ENCODE assay signal across 8 cellular contexts in the genomic region with DNA sequence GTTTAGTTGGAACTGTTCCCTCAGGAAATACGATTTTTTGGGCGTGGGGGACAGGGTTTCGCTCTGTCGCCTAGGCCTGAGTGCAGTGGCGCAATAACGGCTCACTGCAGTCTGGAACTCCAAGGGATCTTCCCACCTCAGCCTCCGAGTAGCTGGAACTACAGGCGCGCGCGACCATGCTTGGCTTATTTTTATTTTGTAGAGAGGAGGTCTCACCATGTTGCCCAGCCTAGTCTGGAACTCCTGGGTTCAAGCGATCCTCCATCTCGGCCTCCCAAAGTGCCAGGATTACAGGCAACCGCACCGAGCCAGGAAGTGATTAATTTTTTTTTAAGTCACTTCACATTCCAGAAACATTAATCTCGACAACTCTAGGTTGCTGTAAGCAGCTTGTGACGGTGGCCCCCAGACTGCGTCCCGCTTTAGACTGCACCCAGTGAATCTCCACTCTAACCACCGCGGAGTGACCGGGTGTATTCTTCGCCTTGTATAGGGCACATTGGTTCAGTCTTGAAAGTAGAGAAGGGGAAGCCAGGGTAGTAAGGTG. TPM values are rescaled to one million over a fixed set of nuclear protein-coding genes. Genes with fewer than 3 reads are reported as not detected.
A peak's percentile ranks its signal among the peaks of the same experiment; 100 is the strongest.
DNase-seq lines count a peak whose midpoint lies in the region; ATAC-seq, FAIRE-seq and TF ChIP-seq lines count a peak whose summit lies in the region.

No MANE protein-coding gene starts in this region.

- H3K27me3 Mint-ChIP-seq in CD8-positive, alpha-beta T cell (ENCODE audit: low read depth) = no peaks in the 10 kb centered on the region
- H3K27me3 Mint-ChIP-seq in stimulated activated naive CD8-positive, alpha-beta T cell treated with anti-CD3 and anti-CD28 coated beads, Interleukin-15, amount 100 ng/mL, for 72 hours = no peaks in the 10 kb centered on the region

- H3K27ac ChIP-seq in CD8-positive, alpha-beta T cell (ENCODE audit: low read depth, low read length) = peak overlapping the region; percentile 87
- H3K27ac ChIP-seq in GM12878 (ENCODE audit: control insufficient read depth, insufficient read depth) = peak overlapping the region; percentile 85
- peak overlapping the region; percentile 94 for H3K27ac ChIP-seq in keratinocyte (ENCODE audit: control insufficient read depth, insufficient read depth, low read length)

- no peak for ATAC-seq in CD8-positive, alpha-beta T cell
- ATAC-seq in GM12878 (peak; percentile 43), HG02840 (IDR thresholded peaks at IDR 0.05; ENCODE audit: low FRiP score, unreplicated experiment) (no peak)
- ATAC-seq in stimulated activated naive CD8-positive, alpha-beta T cell treated with anti-CD3 and anti-CD28 coated beads, Interleukin-15, amount 100 ng/mL, for 72 hours = no peak

- SMC1A ChIA-PET in GM12878 (lab: Charles Lee; ENCODE audit: uncharacterized antibody, unreplicated experiment) = interaction anchor here (0.9 to 2.4 kb wide), 8 partner anchors 9 to 356 kb away, joined by 3 to 9 read pairs (median 4); a partner anchor contains a TSS

- peaks cover 21% of the 10 kb centered on the region for H3K9me3 Mint-ChIP-seq in CD8-positive, alpha-beta T cell
- peaks cover 13 to 19% of the 10 kb centered on the region in 2 donors for H3K9me3 Mint-ChIP-seq in stimulated activated naive CD8-positive, alpha-beta T cell treated with anti-CD3 and anti-CD28 coated beads, Interleukin-15, amount 100 ng/mL, for 72 hours

- H3K27me3 ChIP-seq in CD8-positive, alpha-beta T cell (ENCODE audit: insufficient read depth, low read length) = no peaks in the 10 kb centered on the region
- H3K27me3 ChIP-seq in GM12878 (replicated peaks in 1 of 2; ENCODE audit: control insufficient read depth in 2 of 2, insufficient read depth in 2 of 2, low read length in 1 of 2) = no peaks in the 10 kb centered on the region
- H3K27me3 ChIP-seq in keratinocyte (ENCODE audit: control insufficient read depth, extremely low read depth, insufficient read depth, low read length) = no peaks in the 10 kb centered on the region

- BruUV-seq in GM12878 (replicated peaks; lab: Mats Ljungman, UMichigan) = TSS peak; percentile 98

- H3K27ac Mint-ChIP-seq in CD8-positive, alpha-beta T cell = peak overlapping the region; percentile 96
- peak overlapping the region; percentile 97 to 99 for H3K27ac Mint-ChIP-seq in stimulated activated naive CD8-positive, alpha-beta T cell treated with anti-CD3 and anti-CD28 coated beads, Interleukin-15, amount 100 ng/mL, for 72 hours

- intact Hi-C loops in CD8-positive, alpha-beta T cell (cut with DNase I, micrococcal nuclease) = loop anchor here (1.0 to 5.0 kb wide), 10 partner anchors 14 to 357 kb away; partner anchors contain the start of genes PRPF39 (in 2 of the 2), TOGARAM1 (in 2 of the 2) and FKBP3 (in 1 of the 2)
- intact Hi-C loops in GM12878 (cut with micrococcal nuclease; ENCODE audit: unreplicated experiment) = loop anchor here (2.0 to 5.0 kb wide), 4 partner anchors 119 to 357 kb away; partner anchors contain the start of genes FANCM, FKBP3, KLHL28 and PRPF39

- H3K9ac ChIP-seq in GM12878 (ENCODE audit: control insufficient read depth, insufficient read depth, low read length) (peak overlapping the region; percentile 79), keratinocyte (ENCODE audit: control insufficient read depth, extremely low read depth, insufficient read depth, low read length) (peak overlapping the region; percentile 90)

- H3K79me2 ChIP-seq in GM12878 (ENCODE audit: control insufficient read depth, insufficient read depth, low read length) = peaks cover 44% of the 10 kb centered on the region
- peaks cover 41% of the 10 kb centered on the region for H3K79me2 ChIP-seq in keratinocyte (ENCODE audit: control insufficient read depth, insufficient read depth, low read length)

- no peaks in the 10 kb centered on the region for H4K20me1 ChIP-seq in GM12878 (ENCODE audit: control insufficient read depth, insufficient read depth)
- no peaks in the 10 kb centered on the region for H4K20me1 ChIP-seq in keratinocyte (ENCODE audit: control insufficient read depth, extremely low read depth, insufficient read depth, low read length)

- H3K4me3 ChIP-seq in CD8-positive, alpha-beta T cell (ENCODE audit: low read depth, low read length) = peak overlapping the region; percentile 66
- H3K4me3 ChIP-seq in LNCaP clone FGC (ENCODE audit: low read depth, low read length) = peak overlapping the region; percentile 62
- H3K4me3 ChIP-seq in GM12878 = peak overlapping the region; percentile 98
- H3K4me3 ChIP-seq in keratinocyte (ENCODE audit: control insufficient read depth in 2 of 3, extremely low read depth in 1 of 3, insufficient read depth in 2 of 3, low read depth in 1 of 3, low read length in 3 of 3) = peak overlapping the region; percentile 80 to 94 (median 82)

- no peak for TF ChIP-seq POLR2A in GM12878 (IDR thresholded peaks at IDR 0.05; ENCODE audit: low read depth, low read length)

- H3K9me1 ChIP-seq in keratinocyte (ENCODE audit: control insufficient read depth, extremely low read depth, insufficient read depth, low read length) = no peaks in the 10 kb centered on the region

- TF ChIP-seq RAD21 in GM12878 (IDR thresholded peaks at IDR 0.05; ENCODE audit: insufficient read depth, low read depth, low read length) = no peak

- dilution Hi-C loops in keratinocyte (cut with MboI; ENCODE audit: extremely low pct_ligation_motif_present, low sequenced_read_pairs) = no loop called here

- H3K4me1 Mint-ChIP-seq in CD8-positive, alpha-beta T cell (ENCODE audit: low read depth) = peaks cover 21% of the 10 kb centered on the region
- H3K4me1 Mint-ChIP-seq in stimulated activated naive CD8-positive, alpha-beta T cell treated with anti-CD3 and anti-CD28 coated beads, Interleukin-15, amount 100 ng/mL, for 72 hours = peaks cover 16% of the 10 kb centered on the region

- FAIRE-seq in GM12878 (lab: Jason Lieb, UNC) = no peak
- no peak for FAIRE-seq in keratinocyte (lab: Jason Lieb, UNC)

- H3K4me2 ChIP-seq in GM12878 (ENCODE audit: control insufficient read depth, insufficient read depth) (peak overlapping the region; percentile 68), keratinocyte (ENCODE audit: control insufficient read depth, extremely low read depth, insufficient read depth, low read depth, low read length) (peak overlapping the region; percentile 85)

- RAD21 ChIA-PET in GM12878 (lab: Charles Lee; ENCODE audit: unreplicated experiment) = interaction anchor here (0.7 to 2.2 kb wide), 4 partner anchors 31 to 291 kb away, joined by 3 to 6 read pairs (median 3); partner anchors contain the start of genes FKBP3 and TOGARAM1

- H3K4me3 Mint-ChIP-seq in CD8-positive, alpha-beta T cell = peak overlapping the region; percentile 94
- H3K4me3 Mint-ChIP-seq in stimulated activated naive CD8-positive, alpha-beta T cell treated with anti-CD3 and anti-CD28 coated beads, Interleukin-15, amount 100 ng/mL, for 72 hours = peak overlapping the region; percentile 90 to 94

- H3K36me3 Mint-ChIP-seq in CD8-positive, alpha-beta T cell = peaks cover 10% of the 10 kb centered on the region

- H3K4me1 ChIP-seq in CD8-positive, alpha-beta T cell (ENCODE audit: insufficient read depth, low read length) = peaks cover 20% of the 10 kb centered on the region
- H3K4me1 ChIP-seq in GM12878 (ENCODE audit: control insufficient read depth, insufficient read depth, low read length) (peaks cover 6% of the 10 kb centered on the region), keratinocyte (ENCODE audit: control insufficient read depth, extremely low read depth, insufficient read depth, low read length) (peaks cover 8% of the 10 kb centered on the region)

- no peak for TF ChIP-seq CTCF in CD8-positive, alpha-beta T cell (IDR thresholded peaks at IDR 0.05)
- TF ChIP-seq CTCF in LNCaP clone FGC (IDR thresholded peaks at IDR 0.05; ENCODE audit: control insufficient read depth, extremely low read depth, insufficient read depth) = no peak
- no peak for TF ChIP-seq CTCF in GM12878 (IDR thresholded peaks at IDR 0.05 in 2 of 3, conservative IDR thresholded peaks at IDR 0.05 in 1 of 3; ENCODE audit: control insufficient read depth in 2 of 3, extremely low read depth in 1 of 3, insufficient read depth in 1 of 3, low read depth in 3 of 3, low read length in 3 of 3)
- TF ChIP-seq CTCF in keratinocyte (optimal IDR thresholded peaks at IDR 0.05 in 1 of 3, IDR thresholded peaks at IDR 0.05 in 1 of 3, conservative IDR thresholded peaks at IDR 0.05 in 1 of 3; ENCODE audit: extremely low read depth in 1 of 3, insufficient read depth in 2 of 3, low read length in 3 of 3) = no peak

- H2AFZ ChIP-seq in GM12878 (ENCODE audit: control insufficient read depth, low read depth, low read length) (peak overlapping the region; percentile 90), keratinocyte (ENCODE audit: control insufficient read depth, low read length) (peak overlapping the region; percentile 100)

- POLR2A ChIA-PET in CD8-positive, alpha-beta T cell (lab: Charles Lee) = interaction anchor here (0.9 to 2.8 kb wide), 7 partner anchors 15 to 292 kb away, joined by 3 to 15 read pairs (median 5); partner anchors contain the start of genes FANCM, FKBP3, KLHL28 and TOGARAM1
- POLR2A ChIA-PET in GM12878 (lab: Charles Lee) = interaction anchor here (0.6 to 2.4 kb wide), 7 partner anchors 13 to 357 kb away, joined by 3 to 16 read pairs (median 4); partner anchors contain the start of genes FKBP3, KLHL28 and TOGARAM1

- CTCF ChIA-PET in CD8-positive, alpha-beta T cell (lab: Charles Lee) = interaction anchor here (0.6 to 2.2 kb wide), 11 partner anchors 8 to 357 kb away, joined by 3 to 11 read pairs (median 4); partner anchors contain the start of genes FKBP3, KLHL28 and TOGARAM1
- CTCF ChIA-PET in GM12878 (lab: Yijun Ruan, JAX) = interaction anchor here (0.6 to 2.2 kb wide), 15 partner anchors 9 to 356 kb away, joined by 3 to 15 read pairs (median 3); partner anchors contain the start of genes KLHL28 and TOGARAM1

- in situ Hi-C loops in GM12878 (cut with MboI) (no loop called here), KBM-7 (cut with MboI; ENCODE audit: low pct_unique_long_range_greater_than_20kb, low sequenced_read_pairs) (loop anchor here (25.0 kb wide), 1 partner anchor 342 kb away; no protein-coding TSS in a partner anchor)

- DNase-seq in CD8-positive, alpha-beta T cell = peak in 2 of 7 experiments; percentile 6 to 13
- no peak for DNase-seq in LNCaP clone FGC (ENCODE audit: low read depth)
- DNase-seq in GM12878 (ENCODE audit: low read depth, low spot score) = no peak
- DNase-seq in keratinocyte (ENCODE audit: low read depth, low spot score) = no peak
- peak in 1 of 2 donors; percentile 4 for DNase-seq in stimulated activated naive CD8-positive, alpha-beta T cell treated with anti-CD3 and anti-CD28 coated beads, Interleukin-15, amount 100 ng/mL, for 72 hours
- DNase-seq in inferior parietal cortex (ENCODE audit: extremely low spot score) = no peak
- no peak for DNase-seq in KBM-7

- WGBS in GM12878 (ENCODE audit: insufficient coverage, insufficient replicate concordance, low lambda C conversion rate, missing lambda C conversion rate) = 80% methylated on average over 23 of the region's 23 CpGs

- no peaks in the 10 kb centered on the region for H3K36me3 ChIP-seq in CD8-positive, alpha-beta T cell (ENCODE audit: insufficient read depth, low read length)
- H3K36me3 ChIP-seq in GM12878 (ENCODE audit: control insufficient read depth in 2 of 2, insufficient read depth in 2 of 2, low read length in 1 of 2) (no peaks in the 10 kb centered on the region), keratinocyte (ENCODE audit: control insufficient read depth in 2 of 2, extremely low read depth in 1 of 2, insufficient read depth in 2 of 2, low read length in 2 of 2) (no peaks in the 10 kb centered on the region)

- TF ChIP-seq EP300 in GM12878 (IDR thresholded peaks at IDR 0.05; ENCODE audit: borderline replicate concordance in 1 of 2, control insufficient read depth in 1 of 2, low read depth in 2 of 2, low read length in 2 of 2) = no peak

- H3K9me3 ChIP-seq in CD8-positive, alpha-beta T cell (ENCODE audit: low read length) = peaks cover 6% of the 10 kb centered on the region
- H3K9me3 ChIP-seq in GM12878 (replicated peaks; ENCODE audit: control insufficient read depth, insufficient read depth, low read length) (peaks cover 3% of the 10 kb centered on the region; the same call in 2 of the 3 replicates), keratinocyte (ENCODE audit: control insufficient read depth, low read depth, low read length) (no peaks in the 10 kb centered on the region)

RNA-seq across cellular contexts. Expression of gene MIS18BP1, which starts 0.8 kb away (rescaled TPM):
- 10 to 100 TPM; 19.9 to 20.9 TPM for total RNA-seq in CD8-positive, alpha-beta T cell
- 269 and 305 TPM in 2 replicates for total RNA-seq in GM12878 (2013; cell fraction: nucleolus; rRNA removed)
- 46.1 and 61.8 TPM in 2 replicates for total RNA-seq in GM12878 (2014; rRNA removed)
- 79.9 and 88.0 TPM in 2 replicates for total RNA-seq in GM12878 (2014; rRNA removed; fragmentation: Illumina TruSeq; extraction: Trizol)
- 42.8 and 47.2 TPM in 2 replicates for total RNA-seq in GM12878 (2021)
- 13.9 TPM for polyA plus RNA-seq in GM12878 (2011; ENCODE audit: low read depth)
- 69.0 and 141 TPM in 2 replicates for polyA plus RNA-seq in GM12878 (2011; rRNA removed)
- 19.6 and 22.8 TPM in 2 replicates for polyA plus RNA-seq in GM12878 (2011; cell fraction: cytosol; rRNA removed)
- polyA plus RNA-seq in GM12878 (2011; cell fraction: nucleus; rRNA removed) = 64.5 and 70.6 TPM in 2 replicates
- 23.9 and 35.3 TPM in 2 replicates for polyA plus RNA-seq in GM12878 (2012)
- 63.5 and 75.8 TPM in 2 replicates for polyA plus RNA-seq in GM12878 (2014; fragmentation: Illumina TruSeq; extraction: Trizol)
- 10 to 100 TPM; 16.9 to 17.7 TPM for polyA plus RNA-seq in GM12878 (2014; fragmentation: Nextera tagmentation; extraction: Ambion mirVana)
- 32.9 and 50.4 TPM in 2 replicates for polyA plus RNA-seq in GM12878 (2014; rRNA removed)
- polyA plus RNA-seq in GM12878 (2016; fragmentation: Nextera tagmentation; extraction: Ambion mirVana) = 10 to 100 TPM; 81.5 to 88.9 TPM
- 36.1 and 40.2 TPM in 2 replicates for polyA minus RNA-seq in GM12878 (2011; rRNA and poly(A)+ RNA removed)
- polyA minus RNA-seq in GM12878 (2011; cell fraction: cytosol; rRNA and poly(A)+ RNA removed) = 23.6 and 36.1 TPM in 2 replicates
- polyA minus RNA-seq in GM12878 (2011; cell fraction: nucleus; rRNA and poly(A)+ RNA removed) = 48.4 and 49.4 TPM in 2 replicates
- 8.3 to 20.2 TPM (median 8.4 TPM) in 3 replicates for polyA plus RNA-seq in keratinocyte
- 7.9 TPM for polyA plus RNA-seq in keratinocyte (2011; ENCODE audit: low read depth)
- polyA plus RNA-seq in keratinocyte (2011; cell fraction: cytosol; rRNA removed) = 4.2 and 11.0 TPM in 2 replicates
- polyA plus RNA-seq in keratinocyte (2011; cell fraction: nucleus; rRNA removed) = 12.7 and 17.6 TPM in 2 replicates
- polyA plus RNA-seq in keratinocyte (2012; ENCODE audit: low replicate concordance) = 3.0 and 9.4 TPM in 2 replicates
- 1.2 to 15.0 TPM (median 3.1 TPM) in 3 replicates for polyA minus RNA-seq in keratinocyte
- 8.1 TPM for polyA minus RNA-seq in keratinocyte (2011; cell fraction: cytosol; rRNA and poly(A)+ RNA removed)
- 7.8 and 15.3 TPM in 2 replicates for polyA minus RNA-seq in keratinocyte (2011; cell fraction: nucleus; rRNA and poly(A)+ RNA removed)
